Comparison of ENCODE assay signal across 18 cellular contexts in the genomic region with DNA sequence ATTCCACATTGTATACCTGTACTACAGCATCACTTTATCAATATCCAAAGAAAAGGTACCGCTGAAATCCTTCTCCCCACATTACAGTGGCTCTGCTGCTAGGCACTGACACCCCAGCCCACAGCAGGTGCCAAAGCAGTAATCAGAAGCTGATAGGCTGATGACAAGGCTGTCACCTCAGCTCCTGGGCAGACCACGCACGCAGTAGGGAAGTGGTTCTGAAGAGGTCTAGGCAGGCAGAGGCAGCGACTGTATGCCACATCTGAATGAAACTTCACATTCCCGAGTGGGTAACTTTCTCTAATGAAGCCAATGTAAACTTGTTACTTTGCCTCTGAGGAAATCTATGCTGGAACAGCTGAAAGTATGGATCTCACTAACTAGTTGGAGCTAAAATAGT.
A peak's percentile ranks its signal among the peaks of the same experiment; 100 is the strongest.
DNase-seq lines count a peak whose midpoint lies in the region; ATAC-seq and TF ChIP-seq lines count a peak whose summit lies in the region.
"Had no signal": no experiment of that assay in that cellular context is flagged by ENCODE, and none has a peak within 500 bp of the region (broad histone marks: within the 10 kb centered on the region; RNA-seq: fewer than 3 reads in every experiment).

No MANE protein-coding gene starts in this region.

- H3K4me2 ChIP-seq in mammary epithelial cell (ENCODE audit: insufficient read depth, low read depth, low read length) (no peak overlapping the region), neuronal stem cell (ENCODE audit: insufficient read depth, low read length, poor library complexity, severe bottlenecking) (no peak overlapping the region)
- H3K4me2 ChIP-seq: BLaER1 had no signal

- dilution Hi-C loops in mammary epithelial cell (cut with HindIII; ENCODE audit: low sequenced_read_pairs), result no loop called here

- H2AFZ ChIP-seq in mammary epithelial cell (ENCODE audit: low read depth, low read length), result no peak overlapping the region
- H2AFZ ChIP-seq in neuronal stem cell (ENCODE audit: low read length), result no peak overlapping the region

- no peak overlapping the region for H2BK5ac ChIP-seq in neuronal stem cell (ENCODE audit: low read length)

- H3K18ac ChIP-seq in neuronal stem cell (ENCODE audit: low read length), result peak overlapping the region; percentile 89

- TF ChIP-seq CTCF in MCF 10A (IDR thresholded peaks at IDR 0.05; ENCODE audit: unreplicated experiment), result no peak
- TF ChIP-seq CTCF in mammary epithelial cell (conservative IDR thresholded peaks at IDR 0.05 in 1 of 2, IDR thresholded peaks at IDR 0.05 in 1 of 2; ENCODE audit: extremely low read depth in 1 of 2, insufficient read depth in 1 of 2, low read depth in 1 of 2, low read length in 2 of 2), result no peak
- TF ChIP-seq CTCF in chondrocyte (IDR thresholded peaks at IDR 0.05), result no peak
- TF ChIP-seq CTCF in upper lobe of right lung (IDR thresholded peaks at IDR 0.05), result no peak

- ATAC-seq in upper lobe of right lung, result peak; percentile 51
- no peak for ATAC-seq in HG03442 (IDR thresholded peaks at IDR 0.05; ENCODE audit: unreplicated experiment)
- no peak for ATAC-seq in GM21619 (IDR thresholded peaks at IDR 0.05; ENCODE audit: unreplicated experiment)

- H3K4me3 ChIP-seq in mammary epithelial cell (replicated peaks in 1 of 3; ENCODE audit: insufficient read depth in 1 of 3, low read depth in 2 of 3, low read length in 3 of 3) (no peak overlapping the region), neuronal stem cell (ENCODE audit: low read length in 2 of 2) (no peak overlapping the region), upper lobe of right lung (no peak overlapping the region)
- H3K4me3 ChIP-seq: BLaER1 had no signal

- in situ Hi-C loops in mammary epithelial cell (cut with MboI; ENCODE audit: low sequenced_read_pairs in 2 of 2), result no loop called here

- H3K27me3 ChIP-seq in mammary epithelial cell (ENCODE audit: insufficient read depth, low read length) (no peaks in the 10 kb centered on the region), neuronal stem cell (ENCODE audit: control insufficient read depth in 3 of 3, insufficient read depth in 3 of 3, low read depth in 1 of 3, low read length in 3 of 3) (no peaks in the 10 kb centered on the region), upper lobe of right lung (no peaks in the 10 kb centered on the region)
- H3K27me3 ChIP-seq: BLaER1 had no signal

- no peak overlapping the region for H3K23ac ChIP-seq in neuronal stem cell (ENCODE audit: low read depth, low read length, poor library complexity)

- H3K36me3 Mint-ChIP-seq in MCF 10A (ENCODE audit: insufficient read depth, unreplicated experiment) (peaks cover 29% of the 10 kb centered on the region), chondrocyte (ENCODE audit: low read depth) (no peaks in the 10 kb centered on the region)

- H3K9ac ChIP-seq in mammary epithelial cell (ENCODE audit: insufficient read depth, low read length) (no peak overlapping the region), neuronal stem cell (ENCODE audit: low read depth, low read length, poor library complexity) (no peak overlapping the region)
- H3K9ac ChIP-seq: BLaER1 had no signal

- WGBS in mammary epithelial cell (ENCODE audit: low coverage, missing lambda C conversion rate), result 93% methylated on average over 5 of the region's 5 CpGs
- WGBS in neuronal stem cell (ENCODE audit: extremely low coverage in 2 of 2, insufficient read length in 2 of 2, insufficient replicate concordance in 1 of 2), 2 donors, result no CpG with 5 or more reads among the region's 5 CpGs

- H4K91ac ChIP-seq in neuronal stem cell (ENCODE audit: low read depth, low read length, poor library complexity), result no peak overlapping the region

- H3K4me1 Mint-ChIP-seq in MCF 10A (ENCODE audit: insufficient read depth, unreplicated experiment), result peaks cover 32% of the 10 kb centered on the region
- peaks cover 22% of the 10 kb centered on the region for H3K4me1 Mint-ChIP-seq in chondrocyte (ENCODE audit: low read depth)
- H3K4me1 Mint-ChIP-seq: stimulated activated naive CD8-positive, alpha-beta T cell treated with anti-CD3 and anti-CD28 coated beads, Interleukin-15, amount 100 ng/mL, for 72 hours had no signal

- no peak overlapping the region for H2BK15ac ChIP-seq in neuronal stem cell (ENCODE audit: low read length)

- H3K9me3 ChIP-seq in mammary epithelial cell (replicated peaks; ENCODE audit: insufficient read depth, low read length), result no peaks in the 10 kb centered on the region
- no peaks in the 10 kb centered on the region for H3K9me3 ChIP-seq in neuronal stem cell (replicated peaks in 1 of 2; ENCODE audit: control insufficient read depth in 2 of 2, insufficient read depth in 1 of 2, low read depth in 1 of 2, low read length in 2 of 2)
- H3K9me3 ChIP-seq in upper lobe of right lung, result no peaks in the 10 kb centered on the region
- H3K9me3 ChIP-seq: BLaER1 had no signal

- H3K4me3 Mint-ChIP-seq in MCF 10A (ENCODE audit: unreplicated experiment) (no peak overlapping the region), chondrocyte (ENCODE audit: unreplicated experiment) (no peak overlapping the region)
- H3K4me3 Mint-ChIP-seq: stimulated activated naive CD8-positive, alpha-beta T cell treated with anti-CD3 and anti-CD28 coated beads, Interleukin-15, amount 100 ng/mL, for 72 hours had no signal

- H2BK120ac ChIP-seq in neuronal stem cell (ENCODE audit: low read depth, low read length), result no peak overlapping the region

- no peak overlapping the region for H2BK12ac ChIP-seq in neuronal stem cell (ENCODE audit: low read length)

- H3K36me3 ChIP-seq in mammary epithelial cell (ENCODE audit: insufficient read depth, low read length) (no peaks in the 10 kb centered on the region), neuronal stem cell (replicated peaks in 1 of 2; ENCODE audit: control insufficient read depth in 2 of 2, insufficient read depth in 2 of 2, low read length in 2 of 2) (peaks cover 0 to 1% of the 10 kb centered on the region in 2 donors), upper lobe of right lung (no peaks in the 10 kb centered on the region)
- H3K36me3 ChIP-seq: BLaER1 had no signal

- CTCF ChIA-PET in MCF 10A (lab: Yijun Ruan, JAX) (interaction anchor here (1.1 to 2.9 kb wide), 4 partner anchors 10 to 246 kb away, joined by 3 to 21 read pairs (median 9); partner anchors contain the start of gene GAREM1), mammary epithelial cell (lab: Charles Lee; ENCODE audit: low non-redundant PET) (no interaction called here)

- H3K27ac Mint-ChIP-seq in MCF 10A (ENCODE audit: low read depth, unreplicated experiment) (peak overlapping the region; percentile 78), chondrocyte (ENCODE audit: unreplicated experiment) (peak overlapping the region; percentile 55)
- H3K27ac Mint-ChIP-seq: stimulated activated naive CD8-positive, alpha-beta T cell treated with anti-CD3 and anti-CD28 coated beads, Interleukin-15, amount 100 ng/mL, for 72 hours had no signal

- DNase-seq in MCF 10A (ENCODE audit: unreplicated experiment) (no peak), mammary epithelial cell (no peak), chondrocyte (ENCODE audit: low spot score) (no peak), neuronal stem cell (ENCODE audit: low spot score) (no peak), upper lobe of right lung (no peak), DMS153 treated with DMSO at 0.1 percent for 48 hours (lab: John Stamatoyannopoulos, UW; ENCODE audit: unreplicated experiment) (no peak)
- DNase-seq: activated CD4-positive, alpha-beta T cell treated with anti-CD3 and anti-CD28 coated beads, Interleukin-2, amount 50 U/mL, for 48 hours; activated CD4-positive, CD25-positive, alpha-beta regulatory T cell; COR-L47; GOT3; head of caudate nucleus; NCI-H1694 treated with DMSO at 0.1 percent for 48 hours; NCI-H69; stimulated activated naive CD8-positive, alpha-beta T cell treated with anti-CD3 and anti-CD28 coated beads, Interleukin-15, amount 100 ng/mL, for 72 hours; SW 1271 had no signal

- H3K27ac ChIP-seq in mammary epithelial cell (ENCODE audit: insufficient read depth, low read depth, low read length) (no peak overlapping the region), neuronal stem cell (replicated peaks; ENCODE audit: low read length) (no peak overlapping the region), upper lobe of right lung (no peak overlapping the region)
- H3K27ac ChIP-seq: BLaER1 had no signal

- intact Hi-C loops in MCF 10A (cut with micrococcal nuclease), result no loop called here
- intact Hi-C loops in mammary epithelial cell (cut with micrococcal nuclease), result no loop called here
- intact Hi-C loops in upper lobe of right lung (cut with DNase I), result no loop called here

- H3K4me1 ChIP-seq in mammary epithelial cell (ENCODE audit: insufficient read depth, low read length) (peaks cover 11% of the 10 kb centered on the region), neuronal stem cell (ENCODE audit: control insufficient read depth in 2 of 2, insufficient read depth in 1 of 2, low read depth in 1 of 2, low read length in 2 of 2) (no peaks in the 10 kb centered on the region), upper lobe of right lung (peaks cover 4% of the 10 kb centered on the region)
- H3K4me1 ChIP-seq: BLaER1 had no signal

- no peak overlapping the region for H3K4ac ChIP-seq in neuronal stem cell (ENCODE audit: low read length)

- H3K79me1 ChIP-seq in neuronal stem cell (ENCODE audit: low read depth, low read length), result no peaks in the 10 kb centered on the region

- no peaks in the 10 kb centered on the region for H4K20me1 ChIP-seq in mammary epithelial cell (ENCODE audit: insufficient read depth, low read length)
- H4K20me1 ChIP-seq: BLaER1 had no signal

- peak overlapping the region; percentile 97 for H4K8ac ChIP-seq in neuronal stem cell (ENCODE audit: low read depth, low read length)

- no peaks in the 10 kb centered on the region for H3K9me3 Mint-ChIP-seq in MCF 10A (ENCODE audit: unreplicated experiment)
- no peaks in the 10 kb centered on the region for H3K9me3 Mint-ChIP-seq in chondrocyte (ENCODE audit: low read depth)

- H3K79me2 ChIP-seq in mammary epithelial cell (ENCODE audit: insufficient read depth, low read length), result no peaks in the 10 kb centered on the region

- no peak overlapping the region for H2AK5ac ChIP-seq in neuronal stem cell (ENCODE audit: low read depth, low read length)

- POLR2A ChIA-PET in MCF 10A (lab: Yijun Ruan, JAX), result interaction anchor here (0.5 to 3.0 kb wide), 11 partner anchors 10 to 167 kb away, joined by 3 to 23 read pairs (median 6); partner anchors contain the start of gene GAREM1

- peak overlapping the region; percentile 82 for H3K14ac ChIP-seq in neuronal stem cell (ENCODE audit: low read length)

- H3K27me3 Mint-ChIP-seq in MCF 10A (ENCODE audit: insufficient read depth, unreplicated experiment), result no peaks in the 10 kb centered on the region
- H3K27me3 Mint-ChIP-seq in chondrocyte (ENCODE audit: low read depth), result no peaks in the 10 kb centered on the region
- H3K27me3 Mint-ChIP-seq: stimulated activated naive CD8-positive, alpha-beta T cell treated with anti-CD3 and anti-CD28 coated beads, Interleukin-15, amount 100 ng/mL, for 72 hours had no signal

- BruUV-seq in MCF 10A (replicated peaks; lab: Mats Ljungman, UMichigan) (no TSS peak), mammary epithelial cell (replicated peaks; lab: Mats Ljungman, UMichigan) (no TSS peak)
